In the genomic region with DNA sequence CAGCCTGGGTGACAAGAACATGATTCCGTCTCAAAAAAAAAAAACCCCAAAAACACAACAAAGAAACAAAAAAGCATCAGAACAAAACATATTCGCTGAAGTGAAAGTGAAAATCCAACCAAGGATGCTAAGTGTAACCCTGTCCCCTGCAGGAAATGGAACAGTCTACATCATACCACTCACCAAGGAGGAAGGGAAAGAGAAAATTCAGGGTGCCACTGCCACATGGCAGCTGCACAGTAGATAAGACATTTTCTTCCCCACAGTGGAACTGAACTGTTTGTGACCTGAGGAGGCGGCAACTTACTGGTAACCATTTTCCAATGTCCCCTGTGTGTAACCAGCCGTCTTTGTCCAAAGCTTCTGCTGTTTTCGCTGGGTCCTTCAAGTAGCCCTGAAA, we compare ENCODE assay signal across 8 cellular contexts. TPM values are rescaled to one million over a fixed set of nuclear protein-coding genes. Genes with fewer than 3 reads are reported as not detected.
DNase-seq lines count a peak whose midpoint lies in the region; ATAC-seq and TF ChIP-seq lines count a peak whose summit lies in the region.

No MANE protein-coding gene starts in this region.

- POLR2A ChIA-PET in A673 (lab: Charles Lee; ENCODE audit: low non-redundant PET), result no interaction called here

- peak; percentile 99 for ATAC-seq in activated CD8-positive, alpha-beta memory T cell treated with anti-CD3 and anti-CD28 coated beads, Interleukin-2, amount 10 ng/mL, durations not matched to agents 7 days and 5 days
- ATAC-seq in HG03442 (IDR thresholded peaks at IDR 0.05; ENCODE audit: unreplicated experiment), result peak; percentile 93
- ATAC-seq in upper lobe of right lung, result peak; percentile 41

- peaks cover 86% of the 10 kb centered on the region for H3K36me3 ChIP-seq in upper lobe of right lung
- no peaks in the 10 kb centered on the region for H3K36me3 ChIP-seq in A673 (ENCODE audit: insufficient read depth, low read length, poor library complexity, severe bottlenecking)

- peak; percentile 67 for DNase-seq in activated CD8-positive, alpha-beta memory T cell treated with anti-CD3 and anti-CD28 coated beads, Interleukin-2, amount 10 ng/mL, durations not matched to agents 7 days and 5 days
- DNase-seq in activated CD8-positive, alpha-beta memory T cell treated with anti-CD3 and anti-CD28 coated beads, Interleukin-2, amount 50 U/mL, for 48 hours, result no peak
- peak; percentile 14 for DNase-seq in activated naive CD4-positive, alpha-beta T cell treated with Interleukin-2 at 50 U/mL for 16 hours
- no peak for DNase-seq in upper lobe of right lung
- no peak for DNase-seq in glutamatergic neuron
- no peak for DNase-seq in occipital lobe (lab: John Stamatoyannopoulos, UW)
- no peak for DNase-seq in A673 (ENCODE audit: low spot score)

- H3K4me3 Mint-ChIP-seq in activated CD8-positive, alpha-beta memory T cell treated with anti-CD3 and anti-CD28 coated beads, Interleukin-2, amount 10 ng/mL, durations not matched to agents 7 days and 5 days, result peak overlapping the region; percentile 64
- H3K4me3 Mint-ChIP-seq in glutamatergic neuron (ENCODE audit: unreplicated experiment), result no peak overlapping the region

- H3K27me3 ChIP-seq in upper lobe of right lung, result no peaks in the 10 kb centered on the region
- no peaks in the 10 kb centered on the region for H3K27me3 ChIP-seq in A673 (replicated peaks; ENCODE audit: insufficient read depth, low read depth, low read length, poor library complexity)

- no TSS peak for BruUV-seq in A673 (replicated peaks; lab: Mats Ljungman, UMichigan)

- no peaks in the 10 kb centered on the region for H3K9me3 Mint-ChIP-seq in activated CD8-positive, alpha-beta memory T cell treated with anti-CD3 and anti-CD28 coated beads, Interleukin-2, amount 10 ng/mL, durations not matched to agents 7 days and 5 days (ENCODE audit: low read depth)
- H3K9me3 Mint-ChIP-seq in glutamatergic neuron (ENCODE audit: unreplicated experiment), result no peaks in the 10 kb centered on the region

- H3K36me3 Mint-ChIP-seq in activated CD8-positive, alpha-beta memory T cell treated with anti-CD3 and anti-CD28 coated beads, Interleukin-2, amount 10 ng/mL, durations not matched to agents 7 days and 5 days, result peaks cover 34% of the 10 kb centered on the region
- H3K36me3 Mint-ChIP-seq in glutamatergic neuron (ENCODE audit: unreplicated experiment), result no peaks in the 10 kb centered on the region

- peaks cover 16% of the 10 kb centered on the region for H3K4me1 Mint-ChIP-seq in activated CD8-positive, alpha-beta memory T cell treated with anti-CD3 and anti-CD28 coated beads, Interleukin-2, amount 10 ng/mL, durations not matched to agents 7 days and 5 days
- H3K4me1 Mint-ChIP-seq in glutamatergic neuron (ENCODE audit: low read depth, unreplicated experiment), result peaks cover 13% of the 10 kb centered on the region

- no peak for TF ChIP-seq CTCF in upper lobe of right lung (IDR thresholded peaks at IDR 0.05)
- no peak for TF ChIP-seq CTCF in glutamatergic neuron (IDR thresholded peaks at IDR 0.05; ENCODE audit: partially characterized antibody, unreplicated experiment)
- no peak for TF ChIP-seq CTCF in A673 (conservative IDR thresholded peaks at IDR 0.05; ENCODE audit: low read depth, low read length)

- intact Hi-C loops in upper lobe of right lung (cut with DNase I) (no loop called here), A673 (cut with micrococcal nuclease; ENCODE audit: unreplicated experiment) (no loop called here)

- H3K27ac ChIP-seq in upper lobe of right lung, result no peak overlapping the region
- no peak overlapping the region for H3K27ac ChIP-seq in A673 (ENCODE audit: low read depth, low read length, poor library complexity, severe bottlenecking)

- no peak overlapping the region for H3K4me3 ChIP-seq in upper lobe of right lung
- no peak overlapping the region for H3K4me3 ChIP-seq in A673 (ENCODE audit: low read depth, low read length, poor library complexity, severe bottlenecking)

- CTCF ChIA-PET in activated CD8-positive, alpha-beta memory T cell treated with anti-CD3 and anti-CD28 coated beads, Interleukin-2, amount 10 ng/mL, durations not matched to agents 7 days and 5 days (lab: Charles Lee), result interaction anchor here (0.9 to 1.1 kb wide), 3 partner anchors 17 to 498 kb away, joined by 3 to 5 read pairs (median 3); partner anchors contain the start of gene CENPU
- CTCF ChIA-PET in A673 (lab: Charles Lee), result no interaction called here

- H3K4me1 ChIP-seq in upper lobe of right lung (no peaks in the 10 kb centered on the region), A673 (ENCODE audit: insufficient read depth, low read length, poor library complexity, severe bottlenecking) (no peaks in the 10 kb centered on the region)

- no peaks in the 10 kb centered on the region for H3K27me3 Mint-ChIP-seq in activated CD8-positive, alpha-beta memory T cell treated with anti-CD3 and anti-CD28 coated beads, Interleukin-2, amount 10 ng/mL, durations not matched to agents 7 days and 5 days
- H3K27me3 Mint-ChIP-seq in glutamatergic neuron (ENCODE audit: unreplicated experiment), result peaks cover 2% of the 10 kb centered on the region

- no peaks in the 10 kb centered on the region for H3K9me3 ChIP-seq in upper lobe of right lung
- no peaks in the 10 kb centered on the region for H3K9me3 ChIP-seq in A673 (ENCODE audit: low read depth, low read length, poor library complexity, severe bottlenecking)

- peak overlapping the region; percentile 85 for H3K27ac Mint-ChIP-seq in activated CD8-positive, alpha-beta memory T cell treated with anti-CD3 and anti-CD28 coated beads, Interleukin-2, amount 10 ng/mL, durations not matched to agents 7 days and 5 days
- H3K27ac Mint-ChIP-seq in glutamatergic neuron (ENCODE audit: unreplicated experiment), result no peak overlapping the region

RNA-seq across cellular contexts. Expression of gene CENPU, which starts 28.2 kb away (rescaled TPM):
- 10 to 100 TPM; 71.9 to 74.7 TPM for total RNA-seq in activated CD8-positive, alpha-beta memory T cell treated with anti-CD3 and anti-CD28 coated beads, Interleukin-2, amount 10 ng/mL, durations not matched to agents 7 days and 5 days
- total RNA-seq in upper lobe of right lung, result 1.7 TPM
- 18.0 TPM for total RNA-seq in glutamatergic neuron (ENCODE audit: unreplicated experiment)
- total RNA-seq in occipital lobe, result 3.6 TPM
- 87.3 and 97.2 TPM in 2 replicates for total RNA-seq in A673 (2021)

Comparison
In these comparisons a context has a peak if more than half of its experiments do, and no peak if none do; other contexts are left out.
1. DNase-seq: peak in activated CD8-positive, alpha-beta memory T cell treated with anti-CD3 and anti-CD28 coated beads, Interleukin-2, amount 10 ng/mL, durations not matched to agents 7 days and 5 days (single experiment) and activated naive CD4-positive, alpha-beta T cell treated with Interleukin-2 at 50 U/mL for 16 hours (single experiment); none in activated CD8-positive, alpha-beta memory T cell treated with anti-CD3 and anti-CD28 coated beads, Interleukin-2, amount 50 U/mL, for 48 hours (single experiment), upper lobe of right lung (single experiment), glutamatergic neuron (single experiment), occipital lobe (single experiment) and A673 (single experiment).
2. ATAC-seq: peak in every context shown above with its lines; median percentile 99 in activated CD8-positive, alpha-beta memory T cell treated with anti-CD3 and anti-CD28 coated beads, Interleukin-2, amount 10 ng/mL, durations not matched to agents 7 days and 5 days; 93 in HG03442; 41 in upper lobe of right lung.